9 cellular contexts compared by ENCODE assay signal in the genomic region with DNA sequence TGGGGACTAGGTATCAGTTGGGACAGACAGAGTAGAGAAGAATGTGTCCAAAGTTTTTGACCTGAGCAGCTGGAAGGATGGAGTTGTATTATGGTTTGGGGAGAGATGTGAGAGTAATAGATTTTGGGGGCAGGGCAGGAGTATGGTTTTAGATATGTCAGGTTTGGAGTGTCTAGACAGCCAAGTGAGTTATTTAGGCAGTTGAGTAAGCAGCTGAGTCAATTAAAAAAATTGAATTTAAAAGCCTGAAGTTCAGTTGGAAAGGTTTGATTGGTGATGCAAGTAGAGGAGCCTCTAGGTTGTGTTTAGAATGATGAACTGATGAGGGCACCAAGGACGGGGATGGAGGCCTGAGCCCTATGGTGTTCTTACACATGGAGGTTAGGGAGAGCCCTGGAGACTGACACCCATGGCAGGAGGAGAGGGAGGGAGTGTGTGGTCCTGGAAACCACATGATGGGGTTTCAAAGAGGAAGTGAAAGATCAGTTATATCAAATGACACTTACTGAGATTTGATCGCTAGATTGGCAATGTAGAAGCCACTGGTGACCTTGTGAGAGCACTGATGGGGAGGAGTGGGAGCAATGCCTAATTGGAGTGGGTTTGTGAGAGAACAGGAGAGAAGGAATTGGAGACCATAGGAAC. TPM values are rescaled to one million over a fixed set of nuclear protein-coding genes. Genes with fewer than 3 reads are reported as not detected.
DNase-seq lines count a peak whose midpoint lies in the region; ATAC-seq and TF ChIP-seq lines count a peak whose summit lies in the region.
"Had no signal": no experiment of that assay in that cellular context is flagged by ENCODE, and none has a peak within 500 bp of the region (broad histone marks: within the 10 kb centered on the region; RNA-seq: fewer than 3 reads in every experiment).

No MANE protein-coding gene starts in this region.

- peaks cover 100% of the 10 kb centered on the region for H3K4me1 ChIP-seq in CD4-positive, alpha-beta memory T cell (ENCODE audit: insufficient read depth, low read length)
- H3K4me1 ChIP-seq in ovary (ENCODE audit: insufficient read depth) = no peaks in the 10 kb centered on the region
- peaks cover 29% of the 10 kb centered on the region for H3K4me1 ChIP-seq in right cardiac atrium (ENCODE audit: control insufficient read depth, insufficient read depth, low read length)

- no peak for TF ChIP-seq CTCF in ovary (IDR thresholded peaks at IDR 0.05)

- TF ChIP-seq EP300 in ovary (IDR thresholded peaks at IDR 0.05) = no peak

- 82 to 89% (median 86%) methylated on average over 2 of the region's 2 CpGs for WGBS in ovary, 3 donors
- 89% methylated on average over 2 of the region's 2 CpGs for WGBS in right cardiac atrium

- CTCF ChIA-PET in CD4-positive, alpha-beta memory T cell (lab: Charles Lee; ENCODE audit: partially characterized antibody) = interaction anchor here (1.5 to 33.3 kb wide), 3 partner anchors 12 to 25 kb away, joined by 6 to 1033 read pairs (median 119); a partner anchor contains a TSS

- in situ Hi-C loops in ACHN (cut with HindIII; ENCODE audit: low pct_ligation_motif_present, low pct_unique_long_range_greater_than_20kb, low sequenced_read_pairs) = no loop called here

- no peaks in the 10 kb centered on the region for H3K27me3 ChIP-seq in CD4-positive, alpha-beta memory T cell (ENCODE audit: insufficient read depth, low read length)
- no peaks in the 10 kb centered on the region for H3K27me3 ChIP-seq in ovary
- H3K27me3 ChIP-seq in right cardiac atrium (ENCODE audit: control insufficient read depth, insufficient read depth) = no peaks in the 10 kb centered on the region

- peak overlapping the region in 1 of 2 donors; percentile 1 for H3K4me3 ChIP-seq in CD4-positive, alpha-beta memory T cell (ENCODE audit: low read length in 2 of 2)
- H3K4me3 ChIP-seq in ovary (no peak overlapping the region), right cardiac atrium (ENCODE audit: low read length) (no peak overlapping the region)

- no peak overlapping the region for H3K4me3 Mint-ChIP-seq in CD4-positive, alpha-beta memory T cell
- H3K4me3 Mint-ChIP-seq in central memory CD8-positive, alpha-beta T cell = no peak overlapping the region

- H3K36me3 ChIP-seq in CD4-positive, alpha-beta memory T cell (ENCODE audit: insufficient read depth, low read length) = no peaks in the 10 kb centered on the region
- no peaks in the 10 kb centered on the region for H3K36me3 ChIP-seq in ovary

- peak overlapping the region; percentile 37 for H3K27ac ChIP-seq in CD4-positive, alpha-beta memory T cell (ENCODE audit: low read depth, low read length)
- no peak overlapping the region for H3K27ac ChIP-seq in ovary
- no peak overlapping the region for H3K27ac ChIP-seq in right cardiac atrium (ENCODE audit: low read length)

- H3K9me3 Mint-ChIP-seq in CD4-positive, alpha-beta memory T cell = no peaks in the 10 kb centered on the region
- no peaks in the 10 kb centered on the region for H3K9me3 Mint-ChIP-seq in central memory CD8-positive, alpha-beta T cell

- intact Hi-C loops in CD4-positive, alpha-beta memory T cell (cut with micrococcal nuclease) = loop anchor here (1.0 kb wide), 1 partner anchor 9 kb away; no protein-coding TSS in a partner anchor
- intact Hi-C loops in ovary (cut with DNase I) = no loop called here
- intact Hi-C loops in right cardiac atrium (cut with DNase I) = no loop called here

- H3K36me3 Mint-ChIP-seq in CD4-positive, alpha-beta memory T cell = peaks cover 0 to 4% of the 10 kb centered on the region in 2 donors
- peaks cover 7% of the 10 kb centered on the region for H3K36me3 Mint-ChIP-seq in central memory CD8-positive, alpha-beta T cell (ENCODE audit: insufficient read depth)
- H3K36me3 Mint-ChIP-seq: activated naive CD8-positive, alpha-beta T cell had no signal

- H3K9me3 ChIP-seq in CD4-positive, alpha-beta memory T cell (ENCODE audit: control insufficient read depth in 1 of 2, low read length in 2 of 2) = no peaks in the 10 kb centered on the region
- H3K9me3 ChIP-seq in ovary (no peaks in the 10 kb centered on the region), right cardiac atrium (ENCODE audit: control insufficient read depth, low read length) (no peaks in the 10 kb centered on the region)

- peaks cover 0 to 60% (median 48%) of the 10 kb centered on the region in 4 donors for H3K4me1 Mint-ChIP-seq in CD4-positive, alpha-beta memory T cell
- peaks cover 58% of the 10 kb centered on the region for H3K4me1 Mint-ChIP-seq in central memory CD8-positive, alpha-beta T cell

- no peak overlapping the region for H3K27ac Mint-ChIP-seq in CD4-positive, alpha-beta memory T cell
- no peak overlapping the region for H3K27ac Mint-ChIP-seq in central memory CD8-positive, alpha-beta T cell (ENCODE audit: low read depth)
- H3K27ac Mint-ChIP-seq: activated naive CD8-positive, alpha-beta T cell had no signal

- ATAC-seq in GM21515 (IDR thresholded peaks at IDR 0.05; ENCODE audit: unreplicated experiment) = peak; percentile 59
- ATAC-seq in central memory CD8-positive, alpha-beta T cell (replicated peaks; ENCODE audit: extremely low read depth, poor library complexity, severe bottlenecking) = peak; percentile 30
- ATAC-seq in right cardiac atrium = no peak

- peak; percentile 24 to 62 (median 39) for DNase-seq in CD4-positive, alpha-beta memory T cell
- peak; percentile 91 for DNase-seq in MV-4-11 (lab: John Stamatoyannopoulos, UW)
- no peak for DNase-seq in central memory CD8-positive, alpha-beta T cell (ENCODE audit: low spot score in 2 of 2)
- DNase-seq in ovary = no peak
- no peak for DNase-seq in ACHN
- DNase-seq in NCI-H2029 (lab: John Stamatoyannopoulos, UW) = no peak
- no peak for DNase-seq in right cardiac atrium

- POLR2A ChIA-PET in CD4-positive, alpha-beta memory T cell (lab: Charles Lee; ENCODE audit: partially characterized antibody) = interaction anchor here (14.1 to 18.4 kb wide), 2 partner anchors 6 to 24 kb away, joined by 169 to 449 read pairs; a partner anchor contains a TSS

- no peaks in the 10 kb centered on the region for H3K27me3 Mint-ChIP-seq in CD4-positive, alpha-beta memory T cell
- H3K27me3 Mint-ChIP-seq in central memory CD8-positive, alpha-beta T cell = no peaks in the 10 kb centered on the region
- H3K27me3 Mint-ChIP-seq: activated naive CD8-positive, alpha-beta T cell had no signal

- TF ChIP-seq POLR2A in ovary (IDR thresholded peaks at IDR 0.05) = no peak

RNA-seq across cellular contexts. Expression of a gene that starts 10.2 kb away (rescaled TPM):
- 10 to 100 TPM; 69.1 to 73.6 TPM for total RNA-seq in CD4-positive, alpha-beta memory T cell
- 10 to 100 TPM; 58.3 to 64.0 TPM for polyA plus RNA-seq in CD4-positive, alpha-beta memory T cell
- total RNA-seq in ovary (10 to 100 TPM in 5 of 7 donors, 1 to 10 TPM in 2; 8.4 to 39.6 (median 19.0) TPM), right cardiac atrium (10 to 100 TPM; 24.0 to 38.3 (median 32.1) TPM)
- polyA plus RNA-seq in ovary (10 to 100 TPM; 16.5 to 51.6 TPM), right cardiac atrium (14.8 TPM)

Comparison
In these comparisons a context has a peak if more than half of its experiments do, and no peak if none do; other contexts are left out.
1. DNase-seq: peak in CD4-positive, alpha-beta memory T cell (5 of 5) and MV-4-11 (single experiment); none in central memory CD8-positive, alpha-beta T cell (0 of 2), ovary (0 of 5), ACHN (single experiment), NCI-H2029 (single experiment) and right cardiac atrium (0 of 3).
2. ATAC-seq: peak in GM21515 (single experiment) and central memory CD8-positive, alpha-beta T cell (single experiment); none in right cardiac atrium (0 of 2).